22 cellular contexts compared by ENCODE assay signal in genomic region chr10:58870070-58870469, GRCh38.
DNase-seq lines count a peak whose midpoint lies in the region; ATAC-seq, FAIRE-seq and TF ChIP-seq lines count a peak whose summit lies in the region.
"Had no signal": no experiment of that assay in that cellular context is flagged by ENCODE, and none has a peak within 500 bp of the region (broad histone marks: within the 10 kb centered on the region; RNA-seq: fewer than 3 reads in every experiment).

No MANE protein-coding gene starts in this region.

- no peak overlapping the region for H3K9ac ChIP-seq in HepG2 (ENCODE audit: insufficient read depth, low read depth, low read length)
- H3K9ac ChIP-seq: BLaER1 had no signal

- H2AFZ ChIP-seq in HepG2 (ENCODE audit: low read length) = no peak overlapping the region

- no peak overlapping the region for H3K4me3 Mint-ChIP-seq in activated naive CD4-positive, alpha-beta T cell treated with anti-CD3 and anti-CD28 coated beads for 36 hours
- H3K4me3 Mint-ChIP-seq: B cell; CD4-positive, CD25-positive, alpha-beta regulatory T cell; CD8-positive, alpha-beta T cell; H9 had no signal

- CTCF ChIA-PET in HepG2 (lab: Yijun Ruan, JAX; ENCODE audit: low intra/inter-chr PET ratio, low total read pairs) = no interaction called here
- CTCF ChIA-PET in activated naive CD4-positive, alpha-beta T cell treated with anti-CD3 and anti-CD28 coated beads for 36 hours (lab: Charles Lee) = no interaction called here

- ATAC-seq in HepG2 (peak; percentile 64), GM18520 (IDR thresholded peaks at IDR 0.05; ENCODE audit: unreplicated experiment) (no peak)
- ATAC-seq: CD8-positive, alpha-beta T cell had no signal

- H4K20me1 ChIP-seq in HepG2 (ENCODE audit: insufficient read depth, low read length) = no peaks in the 10 kb centered on the region
- H4K20me1 ChIP-seq: BLaER1 had no signal

- no peak for TF ChIP-seq POLR2A in H54 (IDR thresholded peaks at IDR 0.05; ENCODE audit: low read depth, low read length)
- TF ChIP-seq POLR2A in HepG2 (IDR thresholded peaks at IDR 0.05; ENCODE audit: insufficient read depth in 1 of 2, low read depth in 2 of 2, low read length in 2 of 2) = no peak

- TF ChIP-seq CTCF in HepG2 (CRISPR knock-in tag; IDR thresholded peaks at IDR 0.05) = no peak

- H3K27ac ChIP-seq in HepG2 (ENCODE audit: extremely low read length, insufficient read depth, low read length) = no peak overlapping the region
- H3K27ac ChIP-seq: BLaER1, C4-2B had no signal

- in situ Hi-C loops in HepG2 (cut with HindIII; ENCODE audit: extremely low pct_ligation_motif_present, low pct_unique_long_range_greater_than_20kb) = no loop called here

- FAIRE-seq in H54 (lab: Jason Lieb, UNC) = peak; percentile 83
- peak; percentile 39 for FAIRE-seq in HepG2 (lab: Jason Lieb, UNC)
- FAIRE-seq: GM12891, GM18507, H1 had no signal

- BruUV-seq in HepG2 (replicated peaks; lab: Mats Ljungman, UMichigan) = no TSS peak

- WGBS in HepG2 (ENCODE audit: low lambda C conversion rate) = 10% methylated on average over 4 of the region's 4 CpGs

- no peak overlapping the region for H3K4me2 ChIP-seq in HepG2 (ENCODE audit: low read depth, low read length)
- H3K4me2 ChIP-seq: BLaER1 had no signal

- DNase-seq in H54 (ENCODE audit: insufficient read length, low spot score) (no peak), iPS-NIHi11 (ENCODE audit: low spot score) (peak; percentile 1), HepG2 (ENCODE audit: low spot score) (no peak), cortex of kidney (lab: John Stamatoyannopoulos, UW) (no peak), NCI-H2196 treated with DMSO at 0.1 percent for 48 hours (lab: John Stamatoyannopoulos, UW; ENCODE audit: unreplicated experiment) (no peak)
- DNase-seq in activated naive CD4-positive, alpha-beta T cell treated with anti-CD3 and anti-CD28 coated beads for 36 hours = no peak
- DNase-seq: Caco-2; CD4-positive, CD25-positive, alpha-beta regulatory T cell; CD8-positive, alpha-beta T cell; DMS 273 treated with DMSO at 0.1 percent for 48 hours; DMS79; EL; GDM1; H9; HFFc6 had no signal

- POLR2A ChIA-PET in HepG2 (lab: Yijun Ruan, JAX) = no interaction called here

- H3K4me1 ChIP-seq in HepG2 (ENCODE audit: insufficient read depth, low read length) = peaks cover 7% of the 10 kb centered on the region
- H3K4me1 ChIP-seq: BLaER1 had no signal

- H3K27me3 ChIP-seq in HepG2 (ENCODE audit: control insufficient read depth in 1 of 2, insufficient read depth in 2 of 2, low read length in 2 of 2) = no peaks in the 10 kb centered on the region
- H3K27me3 ChIP-seq: BLaER1 had no signal

- H3K9me3 Mint-ChIP-seq in activated naive CD4-positive, alpha-beta T cell treated with anti-CD3 and anti-CD28 coated beads for 36 hours = no peaks in the 10 kb centered on the region
- H3K9me3 Mint-ChIP-seq: CD8-positive, alpha-beta T cell; HFFc6 had no signal

- H3K9me3 ChIP-seq in HepG2 (ENCODE audit: low read length) = no peaks in the 10 kb centered on the region

- no peak overlapping the region for H3K27ac Mint-ChIP-seq in activated naive CD4-positive, alpha-beta T cell treated with anti-CD3 and anti-CD28 coated beads for 36 hours
- H3K27ac Mint-ChIP-seq: B cell; CD4-positive, CD25-positive, alpha-beta regulatory T cell; CD8-positive, alpha-beta T cell; H9 had no signal

- intact Hi-C loops in HepG2 (cut with micrococcal nuclease; ENCODE audit: unreplicated experiment) = no loop called here
- intact Hi-C loops in activated naive CD4-positive, alpha-beta T cell treated with anti-CD3 and anti-CD28 coated beads for 36 hours (cut with micrococcal nuclease) = no loop called here

- TF ChIP-seq EP300 in HepG2 (IDR thresholded peaks at IDR 0.05; ENCODE audit: low read depth in 2 of 2, low read length in 2 of 2) = 0 out of 4 replicates have a peak, but pooled peaks of 1 of the 2 experiments have one; percentile 7
- TF ChIP-seq EP300 in HepG2 (CRISPR knock-in tag; IDR thresholded peaks at IDR 0.05; ENCODE audit: borderline replicate concordance) = no peak

- H3K79me2 ChIP-seq in HepG2 (ENCODE audit: insufficient read depth, low read length) = no peaks in the 10 kb centered on the region

- no peak for TF ChIP-seq RAD21 in HepG2 (CRISPR knock-in tag; IDR thresholded peaks at IDR 0.05)

- no peak overlapping the region for H3K4me3 ChIP-seq in HepG2 (replicated peaks in 1 of 3; ENCODE audit: insufficient read depth in 1 of 3, low read depth in 2 of 3, low read length in 3 of 3)
- H3K4me3 ChIP-seq: BLaER1 had no signal

- H3K36me3 ChIP-seq in HepG2 (replicated peaks in 1 of 2; ENCODE audit: control insufficient read depth in 1 of 2, insufficient read depth in 2 of 2, low read length in 2 of 2) = no peaks in the 10 kb centered on the region
- H3K36me3 ChIP-seq: BLaER1 had no signal

- H3K27me3 Mint-ChIP-seq in activated naive CD4-positive, alpha-beta T cell treated with anti-CD3 and anti-CD28 coated beads for 36 hours (ENCODE audit: low read depth) = no peaks in the 10 kb centered on the region
- H3K27me3 Mint-ChIP-seq: B cell; CD4-positive, CD25-positive, alpha-beta regulatory T cell had no signal

- H3K36me3 Mint-ChIP-seq in activated naive CD4-positive, alpha-beta T cell treated with anti-CD3 and anti-CD28 coated beads for 36 hours (ENCODE audit: low read depth) = no peaks in the 10 kb centered on the region
- H3K36me3 Mint-ChIP-seq: CD4-positive, CD25-positive, alpha-beta regulatory T cell; CD8-positive, alpha-beta T cell had no signal

- no peaks in the 10 kb centered on the region for H3K4me1 Mint-ChIP-seq in activated naive CD4-positive, alpha-beta T cell treated with anti-CD3 and anti-CD28 coated beads for 36 hours (ENCODE audit: low read depth)
- H3K4me1 Mint-ChIP-seq: B cell; CD4-positive, CD25-positive, alpha-beta regulatory T cell; H9 had no signal

TF ChIP-seq in HepG2, 621 proteins besides CTCF, POLR2A, EP300 and RAD21 (continues in another document):
- no peak for TF ChIP-seq RELA (CRISPR knock-in tag; IDR thresholded peaks at IDR 0.05)
- TF ChIP-seq PAXIP1 (CRISPR knock-in tag; conservative IDR thresholded peaks at IDR 0.05) = peak; percentile 36; the same call in 1 of the 2 replicates
- TF ChIP-seq ONECUT2 (CRISPR knock-in tag; IDR thresholded peaks at IDR 0.05) = peak; percentile 62; the same call in 1 of the 2 replicates
- no peak for TF ChIP-seq HOXA9 (CRISPR knock-in tag; IDR thresholded peaks at IDR 0.05; ENCODE audit: borderline replicate concordance)
- 0 out of 2 replicates have a peak, but pooled peaks have one; percentile 28 for TF ChIP-seq ARID3A (IDR thresholded peaks at IDR 0.05; ENCODE audit: low read depth, low read length)
- no peak for TF ChIP-seq FOXA1 (IDR thresholded peaks at IDR 0.05)
- TF ChIP-seq FOXA1 (CRISPR knock-in tag; IDR thresholded peaks at IDR 0.05) = 0 out of 2 replicates have a peak, but pooled peaks have one; percentile 14
- no peak for TF ChIP-seq ZFX (CRISPR knock-in tag; IDR thresholded peaks at IDR 0.05; ENCODE audit: low read depth)
- no peak for TF ChIP-seq FOXP1 (IDR thresholded peaks at IDR 0.05)
- TF ChIP-seq FOXP1 (CRISPR knock-in tag; IDR thresholded peaks at IDR 0.05) = peak; percentile 27; the same call in 1 of the 2 replicates
- TF ChIP-seq ZNF691 (CRISPR knock-in tag; IDR thresholded peaks at IDR 0.05; ENCODE audit: borderline replicate concordance, low read depth) = no peak
- peak; percentile 51; the same call in 1 of the 2 replicates for TF ChIP-seq HNF4G (IDR thresholded peaks at IDR 0.05; ENCODE audit: borderline replicate concordance, low read depth, low read length)
- no peak for TF ChIP-seq HNF4G (CRISPR knock-in tag; IDR thresholded peaks at IDR 0.05; ENCODE audit: borderline replicate concordance, low read depth)
